19 cellular contexts compared by ENCODE assay signal in the genomic region with DNA sequence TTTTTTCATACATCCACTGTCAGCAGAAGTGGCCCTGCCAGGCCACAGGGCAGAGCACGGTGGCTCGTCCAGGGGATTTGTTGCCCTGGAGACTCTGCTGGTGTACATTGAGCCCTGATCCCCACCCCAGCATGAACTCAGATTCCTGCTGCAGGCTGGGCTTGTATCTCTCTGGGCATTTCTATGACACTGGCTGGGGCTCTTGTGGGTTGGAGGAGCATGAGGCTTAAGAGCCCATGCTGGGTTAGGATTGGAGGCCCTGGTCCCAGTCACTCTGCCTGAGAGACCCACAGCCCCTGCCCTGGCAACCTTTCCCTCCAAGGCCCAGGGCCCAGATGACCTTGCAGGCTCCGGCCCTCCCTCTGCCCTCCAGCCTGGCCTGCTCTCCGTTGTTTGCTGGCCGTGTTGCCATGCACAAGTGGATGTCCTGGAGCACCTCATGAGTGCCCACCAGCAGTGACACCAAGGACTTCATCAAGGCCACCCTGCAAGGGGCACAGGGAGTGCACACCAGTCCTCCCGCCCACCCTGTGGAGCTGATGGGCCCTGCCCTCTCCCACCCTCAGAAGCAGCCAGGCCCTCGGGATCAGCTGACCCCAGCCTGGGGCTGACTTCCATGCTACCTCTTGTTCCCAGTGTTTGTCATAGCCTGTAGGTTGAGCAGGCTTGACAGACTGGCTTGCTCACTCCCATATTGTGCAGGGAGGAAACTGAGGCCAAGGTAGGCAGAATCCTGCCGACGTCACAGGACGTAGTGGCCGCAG. TPM values are rescaled to one million over a fixed set of nuclear protein-coding genes. Genes with fewer than 3 reads are reported as not detected.
DNase-seq lines count a peak whose midpoint lies in the region; ATAC-seq and TF ChIP-seq lines count a peak whose summit lies in the region.
"Had no signal": no experiment of that assay in that cellular context is flagged by ENCODE, and none has a peak within 500 bp of the region (broad histone marks: within the 10 kb centered on the region; RNA-seq: fewer than 3 reads in every experiment).

No MANE protein-coding gene starts in this region.

- DNase-seq in right atrium auricular region (ENCODE audit: low spot score) (peak; percentile 51), left ventricle myocardium inferior (no peak), endodermal cell (peak; percentile 17), neural progenitor cell (ENCODE audit: low spot score) (peak; percentile 25), ureter (ENCODE audit: low spot score) (peak; percentile 14), ovary (no peak)
- DNase-seq: 8988T, Calu3, DMS79 treated with DMSO at 0.1 percent for 48 hours, GF-D8, GM23248 had no signal

- H3K27me3 Mint-ChIP-seq in endodermal cell (ENCODE audit: insufficient read depth) (no peaks in the 10 kb centered on the region), neural progenitor cell (ENCODE audit: insufficient read depth, low read depth) (peaks cover 8% of the 10 kb centered on the region)
- H3K27me3 Mint-ChIP-seq: B cell, IgD-negative memory B cell had no signal

- no peaks in the 10 kb centered on the region for H3K4me1 ChIP-seq in right atrium auricular region
- H3K4me1 ChIP-seq in left ventricle myocardium inferior: no peaks in the 10 kb centered on the region
- H3K4me1 ChIP-seq in endodermal cell (ENCODE audit: control insufficient read depth, insufficient read depth, low read length): no peaks in the 10 kb centered on the region
- no peaks in the 10 kb centered on the region for H3K4me1 ChIP-seq in neural progenitor cell
- H3K4me1 ChIP-seq in ovary (ENCODE audit: insufficient read depth): no peaks in the 10 kb centered on the region
- H3K4me1 ChIP-seq: BLaER1 treated with 17β-estradiol and CSF1 and Interleukin-3, amounts not matched to agents 10 nM and 100 nM; HAP-1 had no signal

- no peaks in the 10 kb centered on the region for H3K36me3 Mint-ChIP-seq in endodermal cell (ENCODE audit: low read depth)
- H3K36me3 Mint-ChIP-seq in neural progenitor cell: no peaks in the 10 kb centered on the region
- H3K36me3 Mint-ChIP-seq: CD8-positive, alpha-beta T cell; IgD-negative memory B cell had no signal

- peak overlapping the region; percentile 12 for H2AFZ ChIP-seq in neural progenitor cell (replicated peaks)
- H2AFZ ChIP-seq: GM23248 had no signal

- H3K9ac ChIP-seq in endodermal cell (ENCODE audit: extremely low read depth, low read length, poor library complexity, severe bottlenecking) (no peak overlapping the region), neural progenitor cell (no peak overlapping the region)
- H3K9ac ChIP-seq: BLaER1 treated with 17β-estradiol and CSF1 and Interleukin-3, amounts not matched to agents 10 nM and 100 nM; GM23248 had no signal

- no peak overlapping the region for H3K4me3 Mint-ChIP-seq in endodermal cell
- peak overlapping the region; percentile 13 for H3K4me3 Mint-ChIP-seq in neural progenitor cell
- H3K4me3 Mint-ChIP-seq: B cell; CD8-positive, alpha-beta T cell; IgD-negative memory B cell had no signal

- no peaks in the 10 kb centered on the region for H4K20me1 ChIP-seq in neural progenitor cell (ENCODE audit: low read depth)

- H3K4me3 ChIP-seq in right atrium auricular region (no peak overlapping the region), left ventricle myocardium inferior (no peak overlapping the region), endodermal cell (ENCODE audit: low read length) (no peak overlapping the region), neural progenitor cell (no peak overlapping the region), ovary (no peak overlapping the region)
- H3K4me3 ChIP-seq: BLaER1 treated with 17β-estradiol and CSF1 and Interleukin-3, amounts not matched to agents 10 nM and 100 nM; GM23248; HAP-1 had no signal

- no peak overlapping the region for H3K4me2 ChIP-seq in neural progenitor cell
- H3K4me2 ChIP-seq: BLaER1 treated with 17β-estradiol and CSF1 and Interleukin-3, amounts not matched to agents 10 nM and 100 nM had no signal

- H3K9me3 Mint-ChIP-seq in endodermal cell (peaks cover 4% of the 10 kb centered on the region), neural progenitor cell (peaks cover 6% of the 10 kb centered on the region)
- H3K9me3 Mint-ChIP-seq: CD8-positive, alpha-beta T cell; IgD-negative memory B cell had no signal

- TF ChIP-seq EP300 in ovary (IDR thresholded peaks at IDR 0.05): no peak

- intact Hi-C loops in left ventricle myocardium inferior (cut with micrococcal nuclease) (no loop called here), ovary (cut with DNase I) (no loop called here)

- no peak for ATAC-seq in GM19328 (IDR thresholded peaks at IDR 0.05; ENCODE audit: unreplicated experiment)
- ATAC-seq in GM21381 (IDR thresholded peaks at IDR 0.05; ENCODE audit: unreplicated experiment): no peak
- ATAC-seq: CD8-positive, alpha-beta T cell had no signal

- H3K27ac Mint-ChIP-seq in endodermal cell (no peak overlapping the region), neural progenitor cell (no peak overlapping the region)
- H3K27ac Mint-ChIP-seq: B cell; CD8-positive, alpha-beta T cell had no signal

- H3K27ac ChIP-seq in right atrium auricular region (no peak overlapping the region), left ventricle myocardium inferior (replicated peaks) (no peak overlapping the region), endodermal cell (ENCODE audit: low read depth, low read length) (no peak overlapping the region), neural progenitor cell (no peak overlapping the region), ovary (no peak overlapping the region)
- H3K27ac ChIP-seq: BLaER1 treated with 17β-estradiol and CSF1 and Interleukin-3, amounts not matched to agents 10 nM and 100 nM; GM23248; HL-60 had no signal

- no peak for TF ChIP-seq POLR2A in ovary (IDR thresholded peaks at IDR 0.05)

- H3K9me3 ChIP-seq in right atrium auricular region (no peaks in the 10 kb centered on the region), left ventricle myocardium inferior (replicated peaks) (no peaks in the 10 kb centered on the region), endodermal cell (ENCODE audit: control insufficient read depth, low read length) (no peaks in the 10 kb centered on the region), neural progenitor cell (ENCODE audit: low read depth) (no peaks in the 10 kb centered on the region), ovary (no peaks in the 10 kb centered on the region)
- H3K9me3 ChIP-seq: HAP-1 had no signal

- no peaks in the 10 kb centered on the region for H3K79me2 ChIP-seq in neural progenitor cell (ENCODE audit: low read depth)

- TF ChIP-seq CTCF in right atrium auricular region (IDR thresholded peaks at IDR 0.05): no peak
- no peak for TF ChIP-seq CTCF in left ventricle myocardium inferior (IDR thresholded peaks at IDR 0.05; ENCODE audit: borderline replicate concordance)
- no peak for TF ChIP-seq CTCF in endodermal cell (conservative IDR thresholded peaks at IDR 0.05)
- TF ChIP-seq CTCF in neural progenitor cell (IDR thresholded peaks at IDR 0.05): no peak
- no peak for TF ChIP-seq CTCF in ovary (IDR thresholded peaks at IDR 0.05)

- peaks cover 4% of the 10 kb centered on the region for H3K4me1 Mint-ChIP-seq in endodermal cell
- peaks cover 10% of the 10 kb centered on the region for H3K4me1 Mint-ChIP-seq in neural progenitor cell
- H3K4me1 Mint-ChIP-seq: B cell, IgD-negative memory B cell had no signal

- H3K36me3 ChIP-seq in right atrium auricular region (no peaks in the 10 kb centered on the region), left ventricle myocardium inferior (no peaks in the 10 kb centered on the region), endodermal cell (ENCODE audit: control insufficient read depth, insufficient read depth, low read length) (no peaks in the 10 kb centered on the region), neural progenitor cell (no peaks in the 10 kb centered on the region), ovary (no peaks in the 10 kb centered on the region)
- H3K36me3 ChIP-seq: BLaER1 treated with 17β-estradiol and CSF1 and Interleukin-3, amounts not matched to agents 10 nM and 100 nM; HAP-1 had no signal

- H3F3A ChIP-seq in neural progenitor cell (ENCODE audit: low read depth): no peaks in the 10 kb centered on the region

- H3K27me3 ChIP-seq in right atrium auricular region (no peaks in the 10 kb centered on the region), left ventricle myocardium inferior (ENCODE audit: low read depth) (no peaks in the 10 kb centered on the region), endodermal cell (ENCODE audit: control insufficient read depth, insufficient read depth, low read length, poor library complexity, severe bottlenecking) (no peaks in the 10 kb centered on the region), neural progenitor cell (no peaks in the 10 kb centered on the region), ovary (no peaks in the 10 kb centered on the region)
- H3K27me3 ChIP-seq: BLaER1 treated with 17β-estradiol and CSF1 and Interleukin-3, amounts not matched to agents 10 nM and 100 nM had no signal

- 72 to 78% methylated on average over 9 to 11 of the region's 11 CpGs for WGBS in endodermal cell (ENCODE audit: insufficient coverage in 1 of 2, insufficient read length in 1 of 2), 2 experiments
- 74 to 85% (median 76%) methylated on average over 11 of the region's 11 CpGs for WGBS in ovary, 3 donors

RNA-seq across cellular contexts. Expression of gene ZNF445, which starts 58.1 kb away (rescaled TPM):
- total RNA-seq in right atrium auricular region (1 to 10 TPM; 5.1 to 5.9 TPM), left ventricle myocardium inferior (11.8 TPM), endodermal cell (10 to 100 TPM; 35.4 to 56.9 TPM), neural progenitor cell (ENCODE audit: low replicate concordance) (28.3 and 29.7 TPM in 2 replicates), ureter (19.1 TPM), ovary (10 to 100 TPM in 5 of 7 donors, 1 to 10 TPM in 2; 5.2 to 30.3 (median 25.9) TPM)
- polyA plus RNA-seq in endodermal cell (2013, experiment 1 of 2): 17.5 TPM
- 15.1 TPM for polyA plus RNA-seq in endodermal cell (2013, experiment 2 of 2)
- polyA plus RNA-seq in ovary: 10 to 100 TPM in 1 of 2 donors, 1 to 10 TPM in 1; 6.7 to 11.6 TPM

Comparison
In these comparisons a context has a peak if more than half of its experiments do, and no peak if none do; other contexts are left out.
1. DNase-seq: peak in right atrium auricular region (single experiment), endodermal cell (single experiment), neural progenitor cell (single experiment) and ureter (single experiment); none in left ventricle myocardium inferior (single experiment) and ovary (0 of 5).